9 cellular contexts compared by ENCODE assay signal in the genomic region with DNA sequence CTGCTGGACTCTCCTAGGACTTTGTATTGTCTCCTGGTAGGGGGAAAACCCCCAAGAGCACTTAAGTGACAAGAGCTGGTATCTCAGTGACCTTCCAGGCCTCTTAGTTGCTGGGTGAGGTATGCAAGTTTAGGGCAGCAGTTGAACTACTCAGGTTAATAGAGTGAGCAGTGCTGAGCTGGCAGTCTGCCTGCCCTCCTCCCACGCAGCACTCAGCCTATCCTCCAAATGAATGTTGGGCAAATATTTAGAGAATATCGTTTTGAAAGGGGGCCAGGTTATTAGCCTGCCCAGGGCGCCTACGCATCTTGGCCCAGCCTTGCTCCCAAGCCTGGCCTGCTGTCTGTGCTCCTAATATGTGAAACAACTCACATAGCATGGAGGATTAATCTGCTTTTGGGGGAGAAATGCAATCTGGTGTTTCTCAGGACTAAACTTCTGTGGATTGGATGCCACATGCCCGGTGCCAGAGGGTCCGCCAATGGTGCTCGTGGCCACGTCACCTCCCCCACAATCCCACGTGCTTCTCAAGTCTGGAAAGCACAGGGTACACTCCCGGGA.
A peak's percentile ranks its signal among the peaks of the same experiment; 100 is the strongest.
DNase-seq lines count a peak whose midpoint lies in the region; ATAC-seq and TF ChIP-seq lines count a peak whose summit lies in the region.
"Had no signal": no experiment of that assay in that cellular context is flagged by ENCODE, and none has a peak within 500 bp of the region (broad histone marks: within the 10 kb centered on the region; RNA-seq: fewer than 3 reads in every experiment).

No MANE protein-coding gene starts in this region.

- ATAC-seq in esophagus mucosa: peak; percentile 72
- ATAC-seq in omental fat pad (ENCODE audit: low FRiP score): peak; percentile 92
- no peak for ATAC-seq in GM21528 (IDR thresholded peaks at IDR 0.05; ENCODE audit: low FRiP score, unreplicated experiment)
- no peak for ATAC-seq in GM21381 (IDR thresholded peaks at IDR 0.05; ENCODE audit: unreplicated experiment)

- DNase-seq in Calu3 (peak; percentile 46), NCI-H345 treated with DMSO at 0.1 percent for 48 hours (lab: John Stamatoyannopoulos, UW; ENCODE audit: unreplicated experiment) (peak; percentile 40), omental fat pad (ENCODE audit: low spot score) (peak; percentile 50), NCI-H526 treated with DMSO at 0.1 percent for 48 hours (lab: John Stamatoyannopoulos, UW) (no peak)
- DNase-seq in activated CD4-positive, CD25-positive, alpha-beta regulatory T cell treated with anti-CD3 and anti-CD28 coated beads, Interleukin-2, amount 50 U/mL, for 72 hours: no peak

- H3K36me3 Mint-ChIP-seq in Calu3 (ENCODE audit: insufficient read depth, unreplicated experiment): no peaks in the 10 kb centered on the region

- intact Hi-C loops in Calu3 (cut with micrococcal nuclease; ENCODE audit: unreplicated experiment): no loop called here

- CTCF ChIA-PET in Calu3 (lab: Charles Lee): no interaction called here

- H3K27ac Mint-ChIP-seq in Calu3 (ENCODE audit: unreplicated experiment): no peak overlapping the region
- H3K27ac Mint-ChIP-seq: progenitor cell of endocrine pancreas had no signal

- H3K4me3 Mint-ChIP-seq in Calu3 (ENCODE audit: low read depth, unreplicated experiment): no peak overlapping the region

- no peak for TF ChIP-seq CTCF in Calu3 (IDR thresholded peaks at IDR 0.05; ENCODE audit: unreplicated experiment)
- TF ChIP-seq CTCF in omental fat pad (IDR thresholded peaks at IDR 0.05): no peak

- H3K27me3 Mint-ChIP-seq in Calu3 (ENCODE audit: unreplicated experiment): peaks cover 11% of the 10 kb centered on the region

- H3K4me1 Mint-ChIP-seq in Calu3 (ENCODE audit: low read depth, unreplicated experiment): peaks cover 24% of the 10 kb centered on the region

- no TSS peak for BruUV-seq in Calu3 (replicated peaks; lab: Mats Ljungman, UMichigan)

- H3K9me3 Mint-ChIP-seq in Calu3 (ENCODE audit: low read depth, unreplicated experiment): no peaks in the 10 kb centered on the region

Comparison
In these comparisons a context has a peak if more than half of its experiments do, and no peak if none do; other contexts are left out.
1. DNase-seq: peak in Calu3 (single experiment), NCI-H345 treated with DMSO at 0.1 percent for 48 hours (single experiment) and omental fat pad (single experiment); none in activated CD4-positive, CD25-positive, alpha-beta regulatory T cell treated with anti-CD3 and anti-CD28 coated beads, Interleukin-2, amount 50 U/mL, for 72 hours (single experiment) and NCI-H526 treated with DMSO at 0.1 percent for 48 hours (single experiment).
2. ATAC-seq: peak in esophagus mucosa (single experiment) and omental fat pad (single experiment); none in GM21528 (single experiment) and GM21381 (single experiment).